Comparison of ENCODE assay signal across 1 cellular context in genomic region chr19:55528030-55528801, GRCh38.
TF ChIP-seq lines count a peak whose summit lies in the region.

No MANE protein-coding gene starts in this region.

TF ChIP-seq in IMR-90, 13 proteins besides CTCF, POLR2A, EP300 and RAD21:
- TF ChIP-seq SMC3 (IDR thresholded peaks at IDR 0.05; ENCODE audit: low read depth, low read length) = peak; percentile 5; the same call in 1 of the 2 replicates
- TF ChIP-seq BHLHE40 (IDR thresholded peaks at IDR 0.05; ENCODE audit: low read depth, low read length) = no peak
